In the genomic region with DNA sequence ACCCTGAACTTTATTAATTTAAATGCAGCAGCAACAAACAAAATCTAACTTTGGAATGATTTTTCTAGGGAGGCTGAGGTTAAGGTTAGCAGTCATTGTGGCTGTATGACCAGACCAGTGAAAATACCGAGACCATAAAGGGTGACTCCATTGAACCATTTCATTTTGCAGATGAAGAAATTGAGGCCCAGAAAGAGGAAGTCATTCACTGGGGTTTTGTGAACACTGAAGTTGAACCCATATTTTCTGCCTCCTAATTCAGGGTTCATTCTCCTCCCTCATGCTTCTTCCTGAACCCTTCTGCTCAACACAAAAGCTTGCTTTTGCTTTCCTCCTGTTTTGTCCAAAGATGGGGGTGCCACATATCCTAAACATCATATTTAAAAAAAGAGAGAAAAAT, we compare ENCODE assay signal across 1 cellular context.
TF ChIP-seq lines count a peak whose summit lies in the region.

No MANE protein-coding gene starts in this region.

TF ChIP-seq in GM23338, 12 proteins besides CTCF, POLR2A, EP300 and RAD21:
- TF ChIP-seq, protein P1, sequence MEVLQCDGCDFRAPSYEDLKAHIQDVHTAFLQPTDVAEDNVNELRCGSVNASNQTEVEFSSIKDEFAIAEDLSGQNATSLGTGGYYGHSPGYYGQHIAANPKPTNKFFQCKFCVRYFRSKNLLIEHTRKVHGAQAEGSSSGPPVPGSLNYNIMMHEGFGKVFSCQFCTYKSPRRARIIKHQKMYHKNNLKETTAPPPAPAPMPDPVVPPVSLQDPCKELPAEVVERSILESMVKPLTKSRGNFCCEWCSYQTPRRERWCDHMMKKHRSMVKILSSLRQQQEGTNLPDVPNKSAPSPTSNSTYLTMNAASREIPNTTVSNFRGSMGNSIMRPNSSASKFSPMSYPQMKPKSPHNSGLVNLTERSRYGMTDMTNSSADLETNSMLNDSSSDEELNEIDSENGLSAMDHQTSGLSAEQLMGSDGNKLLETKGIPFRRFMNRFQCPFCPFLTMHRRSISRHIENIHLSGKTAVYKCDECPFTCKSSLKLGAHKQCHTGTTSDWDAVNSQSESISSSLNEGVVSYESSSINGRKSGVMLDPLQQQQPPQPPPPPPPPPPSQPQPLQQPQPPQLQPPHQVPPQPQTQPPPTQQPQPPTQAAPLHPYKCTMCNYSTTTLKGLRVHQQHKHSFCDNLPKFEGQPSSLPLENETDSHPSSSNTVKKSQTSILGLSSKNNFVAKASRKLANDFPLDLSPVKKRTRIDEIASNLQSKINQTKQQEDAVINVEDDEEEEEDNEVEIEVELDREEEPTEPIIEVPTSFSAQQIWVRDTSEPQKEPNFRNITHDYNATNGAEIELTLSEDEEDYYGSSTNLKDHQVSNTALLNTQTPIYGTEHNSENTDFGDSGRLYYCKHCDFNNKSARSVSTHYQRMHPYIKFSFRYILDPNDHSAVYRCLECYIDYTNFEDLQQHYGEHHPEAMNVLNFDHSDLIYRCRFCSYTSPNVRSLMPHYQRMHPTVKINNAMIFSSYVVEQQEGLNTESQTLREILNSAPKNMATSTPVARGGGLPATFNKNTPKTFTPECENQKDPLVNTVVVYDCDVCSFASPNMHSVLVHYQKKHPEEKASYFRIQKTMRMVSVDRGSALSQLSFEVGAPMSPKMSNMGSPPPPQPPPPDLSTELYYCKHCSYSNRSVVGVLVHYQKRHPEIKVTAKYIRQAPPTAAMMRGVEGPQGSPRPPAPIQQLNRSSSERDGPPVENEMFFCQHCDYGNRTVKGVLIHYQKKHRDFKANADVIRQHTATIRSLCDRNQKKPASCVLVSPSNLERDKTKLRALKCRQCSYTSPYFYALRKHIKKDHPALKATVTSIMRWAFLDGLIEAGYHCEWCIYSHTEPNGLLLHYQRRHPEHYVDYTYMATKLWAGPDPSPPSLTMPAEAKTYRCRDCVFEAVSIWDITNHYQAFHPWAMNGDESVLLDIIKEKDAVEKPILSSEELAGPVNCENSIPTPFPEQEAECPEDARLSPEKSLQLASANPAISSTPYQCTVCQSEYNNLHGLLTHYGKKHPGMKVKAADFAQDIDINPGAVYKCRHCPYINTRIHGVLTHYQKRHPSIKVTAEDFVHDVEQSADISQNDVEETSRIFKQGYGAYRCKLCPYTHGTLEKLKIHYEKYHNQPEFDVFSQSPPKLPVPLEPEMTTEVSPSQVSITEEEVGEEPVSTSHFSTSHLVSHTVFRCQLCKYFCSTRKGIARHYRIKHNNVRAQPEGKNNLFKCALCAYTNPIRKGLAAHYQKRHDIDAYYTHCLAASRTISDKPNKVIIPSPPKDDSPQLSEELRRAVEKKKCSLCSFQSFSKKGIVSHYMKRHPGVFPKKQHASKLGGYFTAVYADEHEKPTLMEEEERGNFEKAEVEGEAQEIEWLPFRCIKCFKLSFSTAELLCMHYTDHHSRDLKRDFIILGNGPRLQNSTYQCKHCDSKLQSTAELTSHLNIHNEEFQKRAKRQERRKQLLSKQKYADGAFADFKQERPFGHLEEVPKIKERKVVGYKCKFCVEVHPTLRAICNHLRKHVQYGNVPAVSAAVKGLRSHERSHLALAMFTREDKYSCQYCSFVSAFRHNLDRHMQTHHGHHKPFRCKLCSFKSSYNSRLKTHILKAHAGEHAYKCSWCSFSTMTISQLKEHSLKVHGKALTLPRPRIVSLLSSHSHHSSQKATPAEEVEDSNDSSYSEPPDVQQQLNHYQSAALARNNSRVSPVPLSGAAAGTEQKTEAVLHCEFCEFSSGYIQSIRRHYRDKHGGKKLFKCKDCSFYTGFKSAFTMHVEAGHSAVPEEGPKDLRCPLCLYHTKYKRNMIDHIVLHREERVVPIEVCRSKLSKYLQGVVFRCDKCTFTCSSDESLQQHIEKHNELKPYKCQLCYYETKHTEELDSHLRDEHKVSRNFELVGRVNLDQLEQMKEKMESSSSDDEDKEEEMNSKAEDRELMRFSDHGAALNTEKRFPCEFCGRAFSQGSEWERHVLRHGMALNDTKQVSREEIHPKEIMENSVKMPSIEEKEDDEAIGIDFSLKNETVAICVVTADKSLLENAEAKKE (CRISPR knock-in tag; IDR thresholded peaks at IDR 0.05): no peak
- TF ChIP-seq JUNB (IDR thresholded peaks at IDR 0.05; ENCODE audit: unreplicated experiment): no peak
- TF ChIP-seq, protein P2, sequence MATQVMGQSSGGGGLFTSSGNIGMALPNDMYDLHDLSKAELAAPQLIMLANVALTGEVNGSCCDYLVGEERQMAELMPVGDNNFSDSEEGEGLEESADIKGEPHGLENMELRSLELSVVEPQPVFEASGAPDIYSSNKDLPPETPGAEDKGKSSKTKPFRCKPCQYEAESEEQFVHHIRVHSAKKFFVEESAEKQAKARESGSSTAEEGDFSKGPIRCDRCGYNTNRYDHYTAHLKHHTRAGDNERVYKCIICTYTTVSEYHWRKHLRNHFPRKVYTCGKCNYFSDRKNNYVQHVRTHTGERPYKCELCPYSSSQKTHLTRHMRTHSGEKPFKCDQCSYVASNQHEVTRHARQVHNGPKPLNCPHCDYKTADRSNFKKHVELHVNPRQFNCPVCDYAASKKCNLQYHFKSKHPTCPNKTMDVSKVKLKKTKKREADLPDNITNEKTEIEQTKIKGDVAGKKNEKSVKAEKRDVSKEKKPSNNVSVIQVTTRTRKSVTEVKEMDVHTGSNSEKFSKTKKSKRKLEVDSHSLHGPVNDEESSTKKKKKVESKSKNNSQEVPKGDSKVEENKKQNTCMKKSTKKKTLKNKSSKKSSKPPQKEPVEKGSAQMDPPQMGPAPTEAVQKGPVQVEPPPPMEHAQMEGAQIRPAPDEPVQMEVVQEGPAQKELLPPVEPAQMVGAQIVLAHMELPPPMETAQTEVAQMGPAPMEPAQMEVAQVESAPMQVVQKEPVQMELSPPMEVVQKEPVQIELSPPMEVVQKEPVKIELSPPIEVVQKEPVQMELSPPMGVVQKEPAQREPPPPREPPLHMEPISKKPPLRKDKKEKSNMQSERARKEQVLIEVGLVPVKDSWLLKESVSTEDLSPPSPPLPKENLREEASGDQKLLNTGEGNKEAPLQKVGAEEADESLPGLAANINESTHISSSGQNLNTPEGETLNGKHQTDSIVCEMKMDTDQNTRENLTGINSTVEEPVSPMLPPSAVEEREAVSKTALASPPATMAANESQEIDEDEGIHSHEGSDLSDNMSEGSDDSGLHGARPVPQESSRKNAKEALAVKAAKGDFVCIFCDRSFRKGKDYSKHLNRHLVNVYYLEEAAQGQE (IDR thresholded peaks at IDR 0.05; ENCODE audit: unreplicated experiment): no peak
- no peak for TF ChIP-seq EZH2 (IDR thresholded peaks at IDR 0.05; ENCODE audit: low read depth, unreplicated experiment)
- no peak for TF ChIP-seq ZNF331 (CRISPR knock-in tag; IDR thresholded peaks at IDR 0.05; ENCODE audit: low read depth)
- no peak for TF ChIP-seq ZNF114 (CRISPR knock-in tag; IDR thresholded peaks at IDR 0.05)
- no peak for TF ChIP-seq POLR2AphosphoS5 (IDR thresholded peaks at IDR 0.05; ENCODE audit: low read depth)
- TF ChIP-seq CREB1 (CRISPR knock-in tag; IDR thresholded peaks at IDR 0.05; ENCODE audit: low read depth): no peak
